Comparison of ENCODE assay signal across 24 cellular contexts in the genomic region with DNA sequence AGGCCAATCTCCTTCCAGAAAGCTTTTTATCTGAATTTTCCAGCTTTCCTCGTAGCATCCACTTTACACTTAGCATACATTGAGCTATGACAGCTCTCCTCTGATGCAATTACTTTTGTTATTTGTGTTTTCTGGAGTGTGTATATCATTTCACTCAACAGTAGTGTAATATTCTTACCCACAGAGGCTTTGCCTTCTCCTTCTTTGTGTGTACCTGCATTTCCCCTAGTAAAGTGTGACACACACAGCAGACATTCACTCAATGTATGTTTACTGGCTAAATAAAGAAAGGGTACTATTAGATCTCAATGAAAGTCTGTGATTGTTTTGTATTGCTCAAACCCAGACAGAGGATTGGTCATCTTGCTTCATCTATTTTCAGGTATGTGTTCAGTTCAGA.
DNase-seq lines count a peak whose midpoint lies in the region; ATAC-seq, FAIRE-seq and TF ChIP-seq lines count a peak whose summit lies in the region.
"Had no signal": no experiment of that assay in that cellular context is flagged by ENCODE, and none has a peak within 500 bp of the region (broad histone marks: within the 10 kb centered on the region; RNA-seq: fewer than 3 reads in every experiment).

No MANE protein-coding gene starts in this region.

- H3K9me3 ChIP-seq in mesodermal cell (ENCODE audit: control insufficient read depth, low read length) (peaks cover 15% of the 10 kb centered on the region), kidney (ENCODE audit: control insufficient read depth in 1 of 2, low read length in 2 of 2) (no peaks in the 10 kb centered on the region)
- H3K9me3 ChIP-seq: Caco-2 had no signal

- H3K27ac Mint-ChIP-seq in stimulated activated effector memory CD8-positive, alpha-beta T cell treated with anti-CD3 and anti-CD28 coated beads, Interleukin-12 subunit alpha, Interleukin-12 subunit beta, amount 100 ng/mL, for 72 hours: no peak overlapping the region
- H3K27ac Mint-ChIP-seq: CD4-positive, alpha-beta T cell; IgD-negative memory B cell had no signal

- ATAC-seq in stimulated activated effector memory CD8-positive, alpha-beta T cell treated with anti-CD3 and anti-CD28 coated beads, Interleukin-12 subunit alpha, Interleukin-12 subunit beta, amount 100 ng/mL, for 72 hours: peak; percentile 28

- H3K4me1 ChIP-seq in mesodermal cell (ENCODE audit: control insufficient read depth, insufficient read depth, low read length, poor library complexity, severe bottlenecking) (peaks cover 20% of the 10 kb centered on the region), kidney (ENCODE audit: control insufficient read depth in 1 of 2, insufficient read depth in 1 of 2, low read depth in 1 of 2, low read length in 2 of 2) (no peaks in the 10 kb centered on the region)
- H3K4me1 ChIP-seq: Caco-2 had no signal

- intact Hi-C loops in kidney (cut with DNase I): loop anchor here (10.0 kb wide), 1 partner anchor 286 kb away; no protein-coding TSS in a partner anchor

- no peak for DNase-seq in caudate nucleus (lab: John Stamatoyannopoulos, UW)
- no peak for DNase-seq in stimulated activated effector memory CD8-positive, alpha-beta T cell treated with anti-CD3 and anti-CD28 coated beads, Interleukin-12 subunit alpha, Interleukin-12 subunit beta, amount 100 ng/mL, for 72 hours (ENCODE audit: low spot score in 2 of 2)
- DNase-seq in NCI-H226: no peak
- DNase-seq in kidney: no peak
- no peak for DNase-seq in NCI-H526 treated with DMSO at 0.1 percent for 48 hours (lab: John Stamatoyannopoulos, UW)
- DNase-seq in kidney tubule cell (ENCODE audit: low spot score): no peak
- DNase-seq: ACHN; AML-193; Caco-2; CD4-positive, alpha-beta T cell; DMS153; DMS79; GDM1; H9 had no signal

- H3K36me3 ChIP-seq in mesodermal cell (ENCODE audit: control insufficient read depth, insufficient read depth, low read length): no peaks in the 10 kb centered on the region
- no peaks in the 10 kb centered on the region for H3K36me3 ChIP-seq in kidney (ENCODE audit: control insufficient read depth in 1 of 2, insufficient read depth in 2 of 2, low read length in 2 of 2)

- H3K27ac ChIP-seq in angular gyrus (ENCODE audit: low read depth, low read length): peak overlapping the region; percentile 16
- H3K27ac ChIP-seq in caudate nucleus (ENCODE audit: low read depth, low read length): peak overlapping the region; percentile 72
- H3K27ac ChIP-seq in mesodermal cell (ENCODE audit: low read depth, low read length, severe bottlenecking): peak overlapping the region; percentile 72
- H3K27ac ChIP-seq in kidney (ENCODE audit: low read depth in 2 of 2, low read length in 2 of 2): no peak overlapping the region
- H3K27ac ChIP-seq: C4-2B had no signal

- H3K4me3 ChIP-seq in mesodermal cell (ENCODE audit: extremely low read depth, insufficient read depth, low read length, poor library complexity, severe bottlenecking) (no peak overlapping the region), kidney (ENCODE audit: low read length in 2 of 2) (no peak overlapping the region)

- H3K9ac ChIP-seq in kidney (ENCODE audit: low read length in 2 of 2): no peak overlapping the region

- H3K4me3 Mint-ChIP-seq in stimulated activated effector memory CD8-positive, alpha-beta T cell treated with anti-CD3 and anti-CD28 coated beads, Interleukin-12 subunit alpha, Interleukin-12 subunit beta, amount 100 ng/mL, for 72 hours: no peak overlapping the region
- H3K4me3 Mint-ChIP-seq: CD4-positive, alpha-beta T cell; H9; IgD-negative memory B cell had no signal

- WGBS in mesodermal cell (ENCODE audit: insufficient coverage in 2 of 2), 2 experiments: no CpG with 5 or more reads among the region's 1 CpG

- H3K36me3 Mint-ChIP-seq in stimulated activated effector memory CD8-positive, alpha-beta T cell treated with anti-CD3 and anti-CD28 coated beads, Interleukin-12 subunit alpha, Interleukin-12 subunit beta, amount 100 ng/mL, for 72 hours: no peaks in the 10 kb centered on the region
- H3K36me3 Mint-ChIP-seq: IgD-negative memory B cell had no signal

- FAIRE-seq in kidney (lab: Jason Lieb, UNC): no peak
- FAIRE-seq: A204.1, D721Med, GM12892, GM18507, H1, HTR-8/SVneo had no signal

- no peak for TF ChIP-seq CTCF in kidney (IDR thresholded peaks at IDR 0.05; ENCODE audit: borderline replicate concordance, extremely low read depth, insufficient read depth)

- no peaks in the 10 kb centered on the region for H3K4me1 Mint-ChIP-seq in stimulated activated effector memory CD8-positive, alpha-beta T cell treated with anti-CD3 and anti-CD28 coated beads, Interleukin-12 subunit alpha, Interleukin-12 subunit beta, amount 100 ng/mL, for 72 hours
- H3K4me1 Mint-ChIP-seq: IgD-negative memory B cell had no signal

- no peaks in the 10 kb centered on the region for H3K9me3 Mint-ChIP-seq in stimulated activated effector memory CD8-positive, alpha-beta T cell treated with anti-CD3 and anti-CD28 coated beads, Interleukin-12 subunit alpha, Interleukin-12 subunit beta, amount 100 ng/mL, for 72 hours
- H3K9me3 Mint-ChIP-seq: CD4-positive, alpha-beta T cell had no signal

Comparison
In these comparisons a context has a peak if more than half of its experiments do, and no peak if none do; other contexts are left out.
1. H3K27ac ChIP-seq: peak in angular gyrus (single experiment), caudate nucleus (single experiment) and mesodermal cell (single experiment); none in kidney (0 of 2).